Comparison of ENCODE assay signal across 8 cellular contexts in the genomic region with DNA sequence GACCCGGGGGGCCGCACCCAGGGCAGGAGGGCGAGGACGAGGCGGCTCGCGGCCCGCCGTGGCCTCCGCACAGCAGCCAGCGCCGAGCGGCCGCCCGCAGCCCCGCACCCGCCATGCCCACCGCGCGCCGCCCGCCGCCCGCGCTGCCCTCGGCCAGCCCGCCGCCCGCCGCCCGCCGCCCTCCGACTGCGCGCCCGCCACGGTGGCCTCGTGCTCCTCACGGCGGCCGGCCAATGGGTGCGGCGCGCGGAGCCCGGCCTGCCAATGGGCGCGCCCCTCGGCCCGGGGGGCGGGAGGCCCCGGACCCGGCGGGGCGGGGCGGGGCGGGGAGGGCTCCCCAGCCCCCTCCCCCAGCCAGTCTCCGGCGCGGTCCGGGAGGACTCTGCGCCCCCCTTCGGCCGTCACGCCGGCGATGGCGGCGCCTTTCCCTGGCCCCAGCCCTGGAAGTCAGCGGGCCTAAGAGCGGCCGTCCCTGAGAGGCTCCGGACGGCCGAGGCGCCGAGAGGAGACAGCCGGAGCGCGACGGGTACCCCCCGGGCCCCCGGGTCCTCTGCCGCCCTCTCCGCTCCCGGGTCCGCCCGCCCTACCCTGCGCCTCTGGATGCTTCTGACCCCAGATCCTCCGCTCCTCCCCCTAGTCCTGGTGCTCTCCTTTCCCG. TPM values are rescaled to one million over a fixed set of nuclear protein-coding genes. Genes with fewer than 3 reads are reported as not detected.
DNase-seq lines count a peak whose midpoint lies in the region; ATAC-seq and TF ChIP-seq lines count a peak whose summit lies in the region.

A gene (minus strand): TSS at position 235 of the 658 bp plus-strand sequence. CDS start 120 bp downstream, at position 115.

- TF ChIP-seq CTCF in OCI-LY7 (conservative IDR thresholded peaks at IDR 0.05; ENCODE audit: low read length): 0 out of 2 replicates have a peak, but pooled peaks have one; percentile 23
- TF ChIP-seq CTCF in fibroblast of lung (conservative IDR thresholded peaks at IDR 0.05 in 1 of 2, IDR thresholded peaks at IDR 0.05 in 1 of 2; ENCODE audit: low read depth in 1 of 2, low read length in 2 of 2): no peak

- H3K27ac Mint-ChIP-seq in activated T-helper 1 cell treated with anti-CD3 and anti-CD28 coated beads, Interleukin-12 subunit alpha, Interleukin-12 subunit beta, Interleukin-2, Interleukin-4 antibody, amounts not matched to agents 30 ng/mL and 10 ng/mL and 1 ng/mL, durations not matched to agents 14 hours and 24 hours and 36 hours: peak within 1 kb of the TSS; percentile 77
- peak within 1 kb of the TSS in 5 of 9 donors; percentile 55 to 75 (median 64) for H3K27ac Mint-ChIP-seq in naive thymus-derived CD4-positive, alpha-beta T cell
- H3K27ac Mint-ChIP-seq in stimulated activated naive CD8-positive, alpha-beta T cell treated with anti-CD3 and anti-CD28 coated beads, Interleukin-15, Interleukin-2, amounts not matched to agents 100 ng/mL and 50 ng/mL, for 24 hours: peak within 1 kb of the TSS; percentile 80

- H3K27ac ChIP-seq in OCI-LY7 (ENCODE audit: low read depth, low read length, poor library complexity, severe bottlenecking) (peak within 1 kb of the TSS; percentile 60), fibroblast of lung (ENCODE audit: insufficient read depth, low read length) (peak within 1 kb of the TSS; percentile 74)
- no peak within 1 kb of the TSS for H3K27ac ChIP-seq in naive thymus-derived CD4-positive, alpha-beta T cell (ENCODE audit: low read depth, low read length)

- H3K27me3 Mint-ChIP-seq in activated T-helper 1 cell treated with anti-CD3 and anti-CD28 coated beads, Interleukin-12 subunit alpha, Interleukin-12 subunit beta, Interleukin-2, Interleukin-4 antibody, amounts not matched to agents 30 ng/mL and 10 ng/mL and 1 ng/mL, durations not matched to agents 14 hours and 24 hours and 36 hours (ENCODE audit: insufficient read depth): no peaks in the 10 kb centered on the region
- no peaks in the 10 kb centered on the region for H3K27me3 Mint-ChIP-seq in naive thymus-derived CD4-positive, alpha-beta T cell
- H3K27me3 Mint-ChIP-seq in stimulated activated naive CD8-positive, alpha-beta T cell treated with anti-CD3 and anti-CD28 coated beads, Interleukin-15, Interleukin-2, amounts not matched to agents 100 ng/mL and 50 ng/mL, for 24 hours: no peaks in the 10 kb centered on the region

- H3K9me2 ChIP-seq in OCI-LY7 (ENCODE audit: insufficient read depth, low read length): no peaks in the 10 kb centered on the region

- H3K4me3 ChIP-seq in OCI-LY7 (ENCODE audit: low read depth, low read length, poor library complexity, severe bottlenecking) (peak within 1 kb of the TSS; percentile 86), fibroblast of lung (replicated peaks in 1 of 4; ENCODE audit: control extremely low read depth in 1 of 4, insufficient read depth in 1 of 4, low read depth in 3 of 4, low read length in 4 of 4) (peak within 1 kb of the TSS; percentile 61 to 80 (median 70))
- H3K4me3 ChIP-seq in naive thymus-derived CD4-positive, alpha-beta T cell (ENCODE audit: low read length): peak within 1 kb of the TSS; percentile 15

- peaks cover 31% of the 10 kb centered on the region for H3K79me2 ChIP-seq in OCI-LY7 (ENCODE audit: insufficient read depth, low read depth, low read length)
- H3K79me2 ChIP-seq in fibroblast of lung (ENCODE audit: control insufficient read depth, insufficient read depth, low read length): peaks cover 42% of the 10 kb centered on the region

- H4K20me1 ChIP-seq in OCI-LY7 (ENCODE audit: insufficient read depth, low read length) (0 out of 2 replicates have a peak, but pooled peaks cover 13% of the 10 kb centered on the region), fibroblast of lung (ENCODE audit: control insufficient read depth, extremely low read depth, insufficient read depth, low read length) (no peaks in the 10 kb centered on the region)

- H3K4me2 ChIP-seq in OCI-LY7 (ENCODE audit: low read length): peak within 1 kb of the TSS; percentile 99
- peak within 1 kb of the TSS; percentile 89 for H3K4me2 ChIP-seq in fibroblast of lung (ENCODE audit: extremely low read depth, insufficient read depth, low read length)

- H3K9me3 Mint-ChIP-seq in activated T-helper 1 cell treated with anti-CD3 and anti-CD28 coated beads, Interleukin-12 subunit alpha, Interleukin-12 subunit beta, Interleukin-2, Interleukin-4 antibody, amounts not matched to agents 30 ng/mL and 10 ng/mL and 1 ng/mL, durations not matched to agents 14 hours and 24 hours and 36 hours: no peaks in the 10 kb centered on the region
- H3K9me3 Mint-ChIP-seq in naive thymus-derived CD4-positive, alpha-beta T cell: peaks cover 0 to 2% (median 0%) of the 10 kb centered on the region in 11 donors
- no peaks in the 10 kb centered on the region for H3K9me3 Mint-ChIP-seq in stimulated activated naive CD8-positive, alpha-beta T cell treated with anti-CD3 and anti-CD28 coated beads, Interleukin-15, Interleukin-2, amounts not matched to agents 100 ng/mL and 50 ng/mL, for 24 hours

- no peaks in the 10 kb centered on the region for H3K9me3 ChIP-seq in OCI-LY7 (ENCODE audit: low read length)
- no peaks in the 10 kb centered on the region for H3K9me3 ChIP-seq in fibroblast of lung (ENCODE audit: control insufficient read depth, insufficient read depth, low read depth, low read length)
- no peaks in the 10 kb centered on the region for H3K9me3 ChIP-seq in naive thymus-derived CD4-positive, alpha-beta T cell (ENCODE audit: control insufficient read depth in 2 of 3, low read length in 3 of 3)

- DNase-seq in NCI-H2081 (lab: John Stamatoyannopoulos, UW) (peak; percentile 65 to 78), NCI-H2081 treated with DMSO at 0.1 percent for 48 hours (lab: John Stamatoyannopoulos, UW) (no peak), OCI-LY7 (ENCODE audit: low spot score) (peak; percentile 87), fibroblast of lung (ENCODE audit: low read depth in 2 of 2) (peak; percentile 64 to 68)
- peak; percentile 66 for DNase-seq in activated T-helper 1 cell treated with anti-CD3 and anti-CD28 coated beads, Interleukin-12 subunit alpha, Interleukin-12 subunit beta, Interleukin-2, Interleukin-4 antibody, amounts not matched to agents 30 ng/mL and 10 ng/mL and 1 ng/mL, durations not matched to agents 14 hours and 24 hours and 36 hours (ENCODE audit: low spot score)
- peak; percentile 34 to 84 (median 46) for DNase-seq in naive thymus-derived CD4-positive, alpha-beta T cell

- BruUV-seq in OCI-LY7 (replicated peaks; lab: Mats Ljungman, UMichigan): no TSS peak

- peak; percentile 35 for ATAC-seq in HG03135 (IDR thresholded peaks at IDR 0.05; ENCODE audit: unreplicated experiment)
- ATAC-seq in naive thymus-derived CD4-positive, alpha-beta T cell: peak; percentile 36

- H3K4me1 ChIP-seq in OCI-LY7 (ENCODE audit: insufficient read depth, low read length, poor library complexity, severe bottlenecking) (peaks cover 51% of the 10 kb centered on the region), fibroblast of lung (ENCODE audit: control insufficient read depth, extremely low read depth, insufficient read depth, low read length) (peaks cover 23% of the 10 kb centered on the region)
- peaks cover 17% of the 10 kb centered on the region in 2 donors for H3K4me1 ChIP-seq in naive thymus-derived CD4-positive, alpha-beta T cell (ENCODE audit: control insufficient read depth in 2 of 2, insufficient read depth in 2 of 2, low read length in 2 of 2)

- peak within 1 kb of the TSS; percentile 84 for H3K4me3 Mint-ChIP-seq in activated T-helper 1 cell treated with anti-CD3 and anti-CD28 coated beads, Interleukin-12 subunit alpha, Interleukin-12 subunit beta, Interleukin-2, Interleukin-4 antibody, amounts not matched to agents 30 ng/mL and 10 ng/mL and 1 ng/mL, durations not matched to agents 14 hours and 24 hours and 36 hours
- H3K4me3 Mint-ChIP-seq in naive thymus-derived CD4-positive, alpha-beta T cell: peak within 1 kb of the TSS; percentile 74 to 100 (median 84)
- peak within 1 kb of the TSS; percentile 87 for H3K4me3 Mint-ChIP-seq in stimulated activated naive CD8-positive, alpha-beta T cell treated with anti-CD3 and anti-CD28 coated beads, Interleukin-15, Interleukin-2, amounts not matched to agents 100 ng/mL and 50 ng/mL, for 24 hours

- no peaks in the 10 kb centered on the region for H3K27me3 ChIP-seq in fibroblast of lung (ENCODE audit: control insufficient read depth, insufficient read depth, low read length)
- H3K27me3 ChIP-seq in naive thymus-derived CD4-positive, alpha-beta T cell (ENCODE audit: control insufficient read depth in 2 of 2, insufficient read depth in 2 of 2, low read length in 2 of 2): no peaks in the 10 kb centered on the region

- H3K9ac ChIP-seq in fibroblast of lung (ENCODE audit: insufficient read depth, low read length): peak within 1 kb of the TSS; percentile 65

- intact Hi-C loops in OCI-LY7 (cut with micrococcal nuclease; ENCODE audit: unreplicated experiment): no loop called here
- intact Hi-C loops in activated T-helper 1 cell treated with anti-CD3 and anti-CD28 coated beads, Interleukin-12 subunit alpha, Interleukin-12 subunit beta, Interleukin-2, Interleukin-4 antibody, amounts not matched to agents 30 ng/mL and 10 ng/mL and 1 ng/mL, durations not matched to agents 14 hours and 24 hours and 36 hours (cut with micrococcal nuclease): loop anchor here (10.0 kb wide), 1 partner anchor 559 kb away; a partner anchor contains a TSS
- intact Hi-C loops in naive thymus-derived CD4-positive, alpha-beta T cell (cut with micrococcal nuclease): loop anchor here in 1 of 2 donors (10.0 kb wide), 3 partner anchors 259 to 849 kb away; a partner anchor contains a TSS

- POLR2A ChIA-PET in OCI-LY7 (lab: Charles Lee): no interaction called here
- POLR2A ChIA-PET in naive thymus-derived CD4-positive, alpha-beta T cell (lab: Charles Lee): no interaction called here

- H3K4me1 Mint-ChIP-seq in activated T-helper 1 cell treated with anti-CD3 and anti-CD28 coated beads, Interleukin-12 subunit alpha, Interleukin-12 subunit beta, Interleukin-2, Interleukin-4 antibody, amounts not matched to agents 30 ng/mL and 10 ng/mL and 1 ng/mL, durations not matched to agents 14 hours and 24 hours and 36 hours (ENCODE audit: low read depth): peaks cover 34% of the 10 kb centered on the region
- H3K4me1 Mint-ChIP-seq in naive thymus-derived CD4-positive, alpha-beta T cell: peaks cover 20 to 38% (median 31%) of the 10 kb centered on the region in 7 donors
- peaks cover 36% of the 10 kb centered on the region for H3K4me1 Mint-ChIP-seq in stimulated activated naive CD8-positive, alpha-beta T cell treated with anti-CD3 and anti-CD28 coated beads, Interleukin-15, Interleukin-2, amounts not matched to agents 100 ng/mL and 50 ng/mL, for 24 hours (ENCODE audit: low read depth)

- H3K36me3 ChIP-seq in OCI-LY7 (ENCODE audit: insufficient read depth, low read length) (peaks cover 2% of the 10 kb centered on the region; the same call in 1 of the 2 replicates), fibroblast of lung (ENCODE audit: control insufficient read depth, insufficient read depth, low read length) (no peaks in the 10 kb centered on the region)
- H3K36me3 ChIP-seq in naive thymus-derived CD4-positive, alpha-beta T cell (ENCODE audit: control insufficient read depth in 2 of 3, insufficient read depth in 3 of 3, low read length in 3 of 3): no peaks in the 10 kb centered on the region

- CTCF ChIA-PET in OCI-LY7 (lab: Charles Lee; ENCODE audit: unreplicated experiment): no interaction called here
- CTCF ChIA-PET in naive thymus-derived CD4-positive, alpha-beta T cell (lab: Charles Lee): no interaction called here

- H3K36me3 Mint-ChIP-seq in activated T-helper 1 cell treated with anti-CD3 and anti-CD28 coated beads, Interleukin-12 subunit alpha, Interleukin-12 subunit beta, Interleukin-2, Interleukin-4 antibody, amounts not matched to agents 30 ng/mL and 10 ng/mL and 1 ng/mL, durations not matched to agents 14 hours and 24 hours and 36 hours (ENCODE audit: low read depth): peaks cover 14% of the 10 kb centered on the region
- H3K36me3 Mint-ChIP-seq in naive thymus-derived CD4-positive, alpha-beta T cell: peaks cover 0 to 12% (median under 1%) of the 10 kb centered on the region in 5 donors
- peaks cover 20% of the 10 kb centered on the region for H3K36me3 Mint-ChIP-seq in stimulated activated naive CD8-positive, alpha-beta T cell treated with anti-CD3 and anti-CD28 coated beads, Interleukin-15, Interleukin-2, amounts not matched to agents 100 ng/mL and 50 ng/mL, for 24 hours (ENCODE audit: low read depth)

- peak within 1 kb of the TSS; percentile 79; the same call in 1 of the 2 replicates for H2AFZ ChIP-seq in OCI-LY7 (ENCODE audit: low read length)
- peak within 1 kb of the TSS; percentile 40 for H2AFZ ChIP-seq in fibroblast of lung (ENCODE audit: low read length)

RNA-seq across cellular contexts. Expression of the gene that starts here (rescaled TPM):
- 132 and 144 TPM in 2 replicates for total RNA-seq in OCI-LY7 (2014; rRNA removed; shearing (Covaris generic))
- total RNA-seq in OCI-LY7 (2022) (110 and 118 TPM in 2 replicates), fibroblast of lung (18.0 and 20.3 TPM in 2 replicates)
- total RNA-seq in activated T-helper 1 cell treated with anti-CD3 and anti-CD28 coated beads, Interleukin-12 subunit alpha, Interleukin-12 subunit beta, Interleukin-2, Interleukin-4 antibody, amounts not matched to agents 30 ng/mL and 10 ng/mL and 1 ng/mL, durations not matched to agents 14 hours and 24 hours and 36 hours: 60.8 and 61.7 TPM in 2 replicates
- 61.5 and 83.6 TPM in 2 replicates for polyA plus RNA-seq in fibroblast of lung
- polyA plus RNA-seq in fibroblast of lung (2012): 96.2 and 142 TPM in 2 replicates
- polyA minus RNA-seq in fibroblast of lung (ENCODE audit: low replicate concordance): 481 and 521 TPM in 2 replicates
- total RNA-seq in naive thymus-derived CD4-positive, alpha-beta T cell: 10 to 100 TPM in 1 of 5 experiments, 1 to 10 TPM in 4; 2.1 to 23.0 (median 3.9) TPM
- 1 to 10 TPM in 1 of 2 donors, not detected in 1; 1.3 TPM for polyA plus RNA-seq in naive thymus-derived CD4-positive, alpha-beta T cell

Comparison
In these comparisons a context has a peak if more than half of its experiments do, and no peak if none do; other contexts are left out.
1. RNA of the gene that starts here (polyA plus RNA-seq): 61.5 to 142 TPM in fibroblast of lung; 1.3 TPM in naive thymus-derived CD4-positive, alpha-beta T cell; every median in the first group is over 10 times any median in the second.
2. H3K4me3 ChIP-seq: peak in every context shown above with its lines; median percentile 86 in OCI-LY7; 70 in fibroblast of lung; 15 in naive thymus-derived CD4-positive, alpha-beta T cell.
3. Peak in every context shown above with its lines, with median percentiles within 50 percentile points of each other: H3K27ac Mint-ChIP-seq and H3K4me3 Mint-ChIP-seq.